Comparison of ENCODE assay signal across 1 cellular context in the genomic region with DNA sequence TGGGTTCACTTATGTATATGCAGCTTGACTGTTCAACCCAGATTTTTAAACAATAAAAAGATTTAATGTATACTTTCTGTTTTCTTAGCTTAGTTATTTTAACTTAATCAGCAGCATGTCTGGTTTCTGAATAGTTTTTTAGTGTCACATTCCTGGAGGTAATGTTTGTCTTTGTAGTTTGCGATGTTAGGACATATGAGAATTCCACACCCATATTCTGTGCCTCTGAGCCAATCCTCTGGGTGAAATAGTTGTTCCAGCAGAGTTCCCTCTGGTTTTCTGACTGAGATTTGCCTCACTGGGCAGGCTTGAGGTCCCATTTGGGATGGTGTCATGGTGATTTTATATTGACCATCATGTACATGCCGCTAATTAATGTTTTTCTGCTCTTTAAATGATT.
TF ChIP-seq lines count a peak whose summit lies in the region.

No MANE protein-coding gene starts in this region.

TF ChIP-seq in WTC11, 78 proteins besides CTCF, POLR2A, EP300 and RAD21 (continued from another document):
- TF ChIP-seq MLX (CRISPR knock-in tag; IDR thresholded peaks at IDR 0.05) = no peak
- TF ChIP-seq ZNF671 (CRISPR knock-in tag; IDR thresholded peaks at IDR 0.05) = no peak
- no peak for TF ChIP-seq GABPB1 (CRISPR knock-in tag; IDR thresholded peaks at IDR 0.05)
- TF ChIP-seq, protein P1, sequence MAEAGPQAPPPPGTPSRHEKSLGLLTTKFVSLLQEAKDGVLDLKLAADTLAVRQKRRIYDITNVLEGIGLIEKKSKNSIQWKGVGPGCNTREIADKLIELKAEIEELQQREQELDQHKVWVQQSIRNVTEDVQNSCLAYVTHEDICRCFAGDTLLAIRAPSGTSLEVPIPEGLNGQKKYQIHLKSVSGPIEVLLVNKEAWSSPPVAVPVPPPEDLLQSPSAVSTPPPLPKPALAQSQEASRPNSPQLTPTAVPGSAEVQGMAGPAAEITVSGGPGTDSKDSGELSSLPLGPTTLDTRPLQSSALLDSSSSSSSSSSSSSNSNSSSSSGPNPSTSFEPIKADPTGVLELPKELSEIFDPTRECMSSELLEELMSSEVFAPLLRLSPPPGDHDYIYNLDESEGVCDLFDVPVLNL (CRISPR knock-in tag; IDR thresholded peaks at IDR 0.05; ENCODE audit: borderline replicate concordance, low read depth) = no peak
TF ChIP-seq in WTC11: peak in this region for 0.
